8 cellular contexts compared by ENCODE assay signal in genomic region chr17:73956595-73957465, GRCh38.
A peak's percentile ranks its signal among the peaks of the same experiment; 100 is the strongest.
DNase-seq lines count a peak whose midpoint lies in the region; ATAC-seq, FAIRE-seq and TF ChIP-seq lines count a peak whose summit lies in the region.

No MANE protein-coding gene starts in this region.

- DNase-seq in Calu3: peak; percentile 68
- DNase-seq in HuH-7 (ENCODE audit: low spot score): peak; percentile 85
- peak; percentile 13 for DNase-seq in SKM-1 treated with dmso at 0.1 percent for 144 hours (lab: John Stamatoyannopoulos, UW; ENCODE audit: unreplicated experiment)
- DNase-seq in GM12878 (ENCODE audit: low read depth, low spot score): no peak
- peak; percentile 36 to 88 for DNase-seq in lower leg skin (ENCODE audit: low spot score in 2 of 2)
- peak; percentile 36 for DNase-seq in stimulated activated CD8-positive, alpha-beta memory T cell treated with anti-CD3 and anti-CD28 coated beads, Interleukin-4, amount 100 ng/mL, for 24 hours (ENCODE audit: low read depth)
- no peak for DNase-seq in dedifferentiated amniotic fluid mesenchymal stem cell (ENCODE audit: extremely low spot score)

- peaks cover 7% of the 10 kb centered on the region for H3K9me3 Mint-ChIP-seq in Calu3 (ENCODE audit: low read depth, unreplicated experiment)

- SMC1A ChIA-PET in GM12878 (lab: Charles Lee; ENCODE audit: uncharacterized antibody, unreplicated experiment): interaction anchor here (0.6 to 1.0 kb wide), 2 partner anchors 30 to 90 kb away, joined by 3 read pairs; no protein-coding TSS in a partner anchor

- RAD21 ChIA-PET in GM12878 (lab: Charles Lee; ENCODE audit: unreplicated experiment): interaction anchor here (1.1 to 1.4 kb wide), 2 partner anchors 527 to 529 kb away, joined by 4 to 6 read pairs; no protein-coding TSS in a partner anchor

- H3K79me2 ChIP-seq in GM12878 (ENCODE audit: control insufficient read depth, insufficient read depth, low read length): no peaks in the 10 kb centered on the region

- H2AFZ ChIP-seq in GM12878 (ENCODE audit: control insufficient read depth, low read depth, low read length): no peak overlapping the region

- BruUV-seq in Calu3 (replicated peaks; lab: Mats Ljungman, UMichigan): no TSS peak
- no TSS peak for BruUV-seq in GM12878 (replicated peaks; lab: Mats Ljungman, UMichigan)

- no peaks in the 10 kb centered on the region; the same call in 2 of the 3 replicates for H3K9me3 ChIP-seq in GM12878 (replicated peaks; ENCODE audit: control insufficient read depth, insufficient read depth, low read length)

- no peak for TF ChIP-seq EP300 in GM12878 (IDR thresholded peaks at IDR 0.05; ENCODE audit: borderline replicate concordance in 1 of 2, control insufficient read depth in 1 of 2, low read depth in 2 of 2, low read length in 2 of 2)

- H3K4me2 ChIP-seq in GM12878 (ENCODE audit: control insufficient read depth, insufficient read depth): no peak overlapping the region

- H3K27me3 ChIP-seq in GM12878 (replicated peaks in 1 of 2; ENCODE audit: control insufficient read depth in 2 of 2, insufficient read depth in 2 of 2, low read length in 1 of 2): peaks cover 1 to 6% of the 10 kb centered on the region in 2 experiments; a peak in 3 of 4 replicates

- peaks cover 18% of the 10 kb centered on the region for H3K27me3 Mint-ChIP-seq in Calu3 (ENCODE audit: unreplicated experiment)

- POLR2A ChIA-PET in GM12878 (lab: Charles Lee): no interaction called here

- H3K4me1 Mint-ChIP-seq in Calu3 (ENCODE audit: low read depth, unreplicated experiment): no peaks in the 10 kb centered on the region

- peak; percentile 74 for FAIRE-seq in GM12878 (lab: Jason Lieb, UNC)

- CTCF ChIA-PET in Calu3 (lab: Charles Lee): interaction anchor here (0.7 kb wide), 1 partner anchor 101 kb away, joined by 4 read pairs; no protein-coding TSS in a partner anchor
- CTCF ChIA-PET in GM12878 (lab: Yijun Ruan, JAX): interaction anchor here (1.0 to 3.7 kb wide), 3 partner anchors 20 to 527 kb away, joined by 3 to 15 read pairs (median 3); no protein-coding TSS in a partner anchor

- H3K27ac ChIP-seq in GM12878 (ENCODE audit: control insufficient read depth, insufficient read depth): no peak overlapping the region

- H3K27ac Mint-ChIP-seq in Calu3 (ENCODE audit: unreplicated experiment): no peak overlapping the region

- H3K9ac ChIP-seq in GM12878 (ENCODE audit: control insufficient read depth, insufficient read depth, low read length): no peak overlapping the region

- TF ChIP-seq RAD21 in GM12878 (IDR thresholded peaks at IDR 0.05; ENCODE audit: insufficient read depth, low read depth, low read length): peak; percentile 65

- TF ChIP-seq POLR2A in GM12878 (IDR thresholded peaks at IDR 0.05; ENCODE audit: low read depth, low read length): no peak
- TF ChIP-seq POLR2A in lower leg skin (IDR thresholded peaks at IDR 0.05): no peak

- no peaks in the 10 kb centered on the region for H3K36me3 Mint-ChIP-seq in Calu3 (ENCODE audit: insufficient read depth, unreplicated experiment)

- WGBS in GM12878 (ENCODE audit: insufficient coverage, insufficient replicate concordance, low lambda C conversion rate, missing lambda C conversion rate): 2% methylated on average over 14 of the region's 15 CpGs
- 61 to 69% methylated on average over 15 of the region's 15 CpGs for WGBS in lower leg skin, 2 donors

- H3K4me3 Mint-ChIP-seq in Calu3 (ENCODE audit: low read depth, unreplicated experiment): no peak overlapping the region

- H4K20me1 ChIP-seq in GM12878 (ENCODE audit: control insufficient read depth, insufficient read depth): no peaks in the 10 kb centered on the region

- TF ChIP-seq CTCF in Calu3 (IDR thresholded peaks at IDR 0.05; ENCODE audit: unreplicated experiment) (peak; percentile 28), GM12878 (IDR thresholded peaks at IDR 0.05 in 2 of 3, conservative IDR thresholded peaks at IDR 0.05 in 1 of 3; ENCODE audit: control insufficient read depth in 2 of 3, extremely low read depth in 1 of 3, insufficient read depth in 1 of 3, low read depth in 3 of 3, low read length in 3 of 3) (peak; percentile 55 to 61 (median 61)), lower leg skin (IDR thresholded peaks at IDR 0.05) (no peak)

- intact Hi-C loops in Calu3 (cut with micrococcal nuclease; ENCODE audit: unreplicated experiment): no loop called here
- intact Hi-C loops in GM12878 (cut with micrococcal nuclease; ENCODE audit: unreplicated experiment): loop anchor here (1.0 kb wide), 1 partner anchor 528 kb away; no protein-coding TSS in a partner anchor
- intact Hi-C loops in lower leg skin (cut with DNase I; ENCODE audit: low total_unique reads): no loop called here

- ATAC-seq in GM12878 (peak; percentile 84), HG03469 (IDR thresholded peaks at IDR 0.05; ENCODE audit: unreplicated experiment) (no peak)

- in situ Hi-C loops in GM12878 (cut with MboI): no loop called here

- H3K36me3 ChIP-seq in GM12878 (ENCODE audit: control insufficient read depth in 2 of 2, insufficient read depth in 2 of 2, low read length in 1 of 2): no peaks in the 10 kb centered on the region

- no peak overlapping the region for H3K4me3 ChIP-seq in GM12878
- no peak overlapping the region for H3K4me3 ChIP-seq in lower leg skin (ENCODE audit: low read depth, poor library complexity, severe bottlenecking)

- H3K4me1 ChIP-seq in GM12878 (ENCODE audit: control insufficient read depth, insufficient read depth, low read length): no peaks in the 10 kb centered on the region

TF ChIP-seq in GM12878, 131 proteins besides CTCF, POLR2A, EP300 and RAD21:
- TF ChIP-seq SMC3 (IDR thresholded peaks at IDR 0.05; ENCODE audit: borderline replicate concordance, low read length) (peak; percentile 53), EGR1 (IDR thresholded peaks at IDR 0.05; ENCODE audit: borderline replicate concordance in 1 of 2, low read depth in 2 of 2, low read length in 2 of 2) (no peak)

Comparison
In these comparisons a context has a peak if more than half of its experiments do, and no peak if none do; other contexts are left out.
1. DNase-seq: peak in Calu3 (single experiment), HuH-7 (single experiment), SKM-1 treated with dmso at 0.1 percent for 144 hours (single experiment), lower leg skin (2 of 2) and stimulated activated CD8-positive, alpha-beta memory T cell treated with anti-CD3 and anti-CD28 coated beads, Interleukin-4, amount 100 ng/mL, for 24 hours (single experiment); none in GM12878 (single experiment) and dedifferentiated amniotic fluid mesenchymal stem cell (single experiment).
2. CTCF ChIP-seq: peak in Calu3 (single experiment) and GM12878 (3 of 3); none in lower leg skin (0 of 3).